Comparison of ENCODE assay signal across 8 cellular contexts in the genomic region with DNA sequence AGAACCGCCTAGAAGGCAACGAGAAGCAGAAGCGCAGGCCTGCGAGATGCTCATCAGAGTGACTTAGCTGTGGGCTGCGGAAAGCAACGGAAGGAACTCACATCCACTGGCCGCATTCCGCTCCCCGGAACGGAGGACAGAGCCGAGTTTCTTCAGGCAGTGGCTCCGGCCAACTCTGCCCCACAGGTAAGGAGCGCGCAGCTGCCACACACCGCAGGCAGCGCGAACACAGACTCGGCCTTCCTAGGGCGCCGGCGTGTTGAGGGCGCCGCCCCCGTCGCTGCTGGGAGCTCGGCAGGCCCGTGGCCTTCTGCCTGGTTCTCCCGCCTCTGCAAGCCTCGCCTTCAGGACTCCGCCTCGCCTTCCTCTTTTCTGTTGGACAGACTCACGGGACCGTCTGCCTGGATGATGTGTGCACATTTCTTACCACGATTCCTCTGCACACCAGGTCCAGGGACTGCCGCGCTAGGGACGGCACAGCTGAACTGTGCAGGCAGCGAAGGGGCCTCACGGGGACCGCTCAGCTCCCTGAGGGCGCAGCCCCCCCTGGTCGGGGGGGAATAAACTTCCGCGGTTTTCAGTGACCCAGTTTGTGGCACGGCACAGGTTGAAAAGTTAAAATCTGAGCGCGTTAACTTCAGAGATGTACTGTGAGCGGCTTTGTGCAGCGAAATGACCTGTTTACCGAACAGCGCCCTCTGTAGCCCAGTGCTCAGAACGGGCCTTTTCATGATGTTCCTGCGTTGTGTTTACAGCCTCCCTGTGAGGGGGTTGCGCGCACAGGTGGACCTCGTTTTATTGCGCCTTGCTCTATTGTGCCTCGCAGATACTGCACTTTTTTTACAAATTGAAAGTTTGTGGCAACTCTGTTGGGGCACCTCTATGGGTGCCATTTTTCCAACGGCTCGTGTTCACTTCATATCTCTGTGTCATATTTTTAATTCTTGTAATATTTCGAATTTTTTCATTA. TPM values are rescaled to one million over a fixed set of nuclear protein-coding genes. Genes with fewer than 3 reads are reported as not detected.
DNase-seq lines count a peak whose midpoint lies in the region; ATAC-seq, FAIRE-seq and TF ChIP-seq lines count a peak whose summit lies in the region.

No MANE protein-coding gene starts in this region.

- TF ChIP-seq CTCF in GM12865 (IDR thresholded peaks at IDR 0.05; ENCODE audit: insufficient read depth, low read depth, low read length, missing control alignments) (peak; percentile 83), astrocyte (IDR thresholded peaks at IDR 0.05; ENCODE audit: insufficient read depth, low read depth, low read length) (peak; percentile 89), hepatocyte (IDR thresholded peaks at IDR 0.05; ENCODE audit: poor library complexity) (peak; percentile 90)

- no peaks in the 10 kb centered on the region for H3K9me3 ChIP-seq in astrocyte (ENCODE audit: insufficient read depth, low read depth, low read length)
- no peaks in the 10 kb centered on the region for H3K9me3 ChIP-seq in hepatocyte (ENCODE audit: low read depth)

- H3K36me3 ChIP-seq in astrocyte (ENCODE audit: insufficient read depth, low read length): no peaks in the 10 kb centered on the region
- no peaks in the 10 kb centered on the region for H3K36me3 ChIP-seq in hepatocyte (replicated peaks; ENCODE audit: insufficient read depth, low read depth)

- peak overlapping the region; percentile 62 for H3K4me3 ChIP-seq in GM12865 (ENCODE audit: low read depth, low read length)
- peak overlapping the region; percentile 67 for H3K4me3 ChIP-seq in astrocyte (ENCODE audit: insufficient read depth, low read depth, low read length)
- peak overlapping the region; percentile 81 for H3K4me3 ChIP-seq in hepatocyte

- no peak for FAIRE-seq in astrocyte (lab: Jason Lieb, UNC)
- peak; percentile 27 for FAIRE-seq in urothelium cell line (lab: Jason Lieb, UNC)

- H3K4me3 Mint-ChIP-seq in astrocyte (ENCODE audit: unreplicated experiment): peak overlapping the region; percentile 88

- H3K27me3 ChIP-seq in astrocyte (ENCODE audit: insufficient read depth, low read length) (no peaks in the 10 kb centered on the region), hepatocyte (peaks cover 4% of the 10 kb centered on the region)

- H3K79me2 ChIP-seq in astrocyte (ENCODE audit: insufficient read depth, low read length) (no peaks in the 10 kb centered on the region), hepatocyte (no peaks in the 10 kb centered on the region)

- H3K4me2 ChIP-seq in astrocyte (ENCODE audit: low read length) (peak overlapping the region; percentile 97), hepatocyte (peak overlapping the region; percentile 96)

- H4K20me1 ChIP-seq in astrocyte (ENCODE audit: insufficient read depth, low read length) (no peaks in the 10 kb centered on the region), hepatocyte (ENCODE audit: insufficient read depth, poor library complexity, severe bottlenecking) (no peaks in the 10 kb centered on the region)

- peak overlapping the region; percentile 59 for H3K27ac ChIP-seq in astrocyte (ENCODE audit: low read depth, low read length)
- H3K27ac ChIP-seq in hepatocyte: peak overlapping the region; percentile 74

- H3K4me1 Mint-ChIP-seq in astrocyte (ENCODE audit: low read depth, unreplicated experiment): peaks cover 2% of the 10 kb centered on the region

- H3K9ac ChIP-seq in astrocyte (ENCODE audit: low read length): peak overlapping the region; percentile 80

- H2AFZ ChIP-seq in astrocyte (ENCODE audit: low read depth, low read length) (peak overlapping the region; percentile 92), hepatocyte (peak overlapping the region; percentile 98)

- H3K27ac Mint-ChIP-seq in astrocyte (ENCODE audit: unreplicated experiment): no peak overlapping the region

- peaks cover 7% of the 10 kb centered on the region for H3K4me1 ChIP-seq in astrocyte (ENCODE audit: insufficient read depth, low read length)
- no peaks in the 10 kb centered on the region for H3K4me1 ChIP-seq in hepatocyte (ENCODE audit: insufficient read depth)

- H3K9me3 Mint-ChIP-seq in astrocyte (ENCODE audit: unreplicated experiment): peaks cover 7% of the 10 kb centered on the region

- peak; percentile 77 for ATAC-seq in HG02840 (IDR thresholded peaks at IDR 0.05; ENCODE audit: low FRiP score, unreplicated experiment)

- peaks cover 11% of the 10 kb centered on the region for H3K27me3 Mint-ChIP-seq in astrocyte (ENCODE audit: low read depth, unreplicated experiment)

- no peaks in the 10 kb centered on the region for H3K9me2 ChIP-seq in hepatocyte (replicated peaks; ENCODE audit: insufficient read depth)

- 7% methylated on average over 54 of the region's 61 CpGs for WGBS in hepatocyte (ENCODE audit: low lambda C conversion rate, missing lambda C conversion rate)

- DNase-seq in GM12865 (ENCODE audit: low read depth): peak; percentile 79
- DNase-seq in NCI-H146 treated with DMSO at 0.1 percent for 48 hours (lab: John Stamatoyannopoulos, UW; ENCODE audit: unreplicated experiment): peak; percentile 58
- peak; percentile 62 for DNase-seq in T-helper 22 cell (ENCODE audit: low read depth)
- DNase-seq in astrocyte (ENCODE audit: low read depth): peak; percentile 71
- peak; percentile 89 for DNase-seq in hepatocyte (ENCODE audit: low spot score)
- DNase-seq in putamen (ENCODE audit: low spot score): peak; percentile 47
- DNase-seq in urothelium cell line (ENCODE audit: low spot score): peak; percentile 80

- H3K36me3 Mint-ChIP-seq in astrocyte (ENCODE audit: low read depth, unreplicated experiment): no peaks in the 10 kb centered on the region

RNA-seq across cellular contexts. Expression of a gene that starts 15.8 kb away (rescaled TPM):
- total RNA-seq in astrocyte: 0.34 TPM in 1 of 2 replicates, not detected in the other
- 0.40 TPM in 1 of 2 replicates, not detected in the other for total RNA-seq in hepatocyte
- 0.91 and 1.0 TPM in 2 replicates for polyA plus RNA-seq in hepatocyte

RNA-seq across cellular contexts. Expression of a gene that starts 42.6 kb away (rescaled TPM):
- 28.2 and 28.7 TPM in 2 replicates for total RNA-seq in astrocyte
- total RNA-seq in hepatocyte: 32.6 and 35.7 TPM in 2 replicates
- polyA plus RNA-seq in hepatocyte: 60.1 and 61.8 TPM in 2 replicates

Comparison
In these comparisons a context has a peak if more than half of its experiments do, and no peak if none do; other contexts are left out.
1. Peak in every context shown above with its lines: DNase-seq, ATAC-seq, H3K4me3 ChIP-seq and H3K27ac ChIP-seq.